In the genomic region with DNA sequence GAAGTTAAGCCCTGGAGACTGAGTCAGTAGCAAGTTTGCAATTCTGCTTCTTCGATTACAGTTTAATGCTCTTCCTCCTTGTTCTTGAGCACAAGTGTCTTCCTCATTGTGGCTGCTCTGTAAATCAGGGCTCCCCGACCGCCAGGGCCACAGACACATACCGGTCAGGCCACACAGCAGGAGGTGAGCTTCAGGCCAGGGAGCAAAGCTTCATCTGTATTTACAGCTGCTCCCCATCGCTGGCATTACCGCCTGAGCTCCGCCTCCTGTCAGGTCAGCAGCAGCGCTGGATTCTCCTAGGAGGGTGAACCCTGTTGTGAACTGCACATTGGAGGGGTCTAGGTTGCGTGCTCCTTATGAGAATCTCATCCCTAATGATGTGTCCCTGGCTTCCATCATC, we compare ENCODE assay signal across 13 cellular contexts. TPM values are rescaled to one million over a fixed set of nuclear protein-coding genes. Genes with fewer than 3 reads are reported as not detected.
A peak's percentile ranks its signal among the peaks of the same experiment; 100 is the strongest.
DNase-seq lines count a peak whose midpoint lies in the region; ATAC-seq and TF ChIP-seq lines count a peak whose summit lies in the region.
"Had no signal": no experiment of that assay in that cellular context is flagged by ENCODE, and none has a peak within 500 bp of the region (broad histone marks: within the 10 kb centered on the region; RNA-seq: fewer than 3 reads in every experiment).

No MANE protein-coding gene starts in this region.

- in situ Hi-C loops in brain microvascular endothelial cell (cut with HindIII; ENCODE audit: low pct_ligation_motif_present, low sequenced_read_pairs): no loop called here

- H3K27ac ChIP-seq in brain microvascular endothelial cell: no peak overlapping the region

- no peaks in the 10 kb centered on the region for H3K9me3 Mint-ChIP-seq in activated T-cell treated with anti-CD3 and anti-CD28 coated beads, Interleukin-2, amount 50 U/mL, for 24 hours

- no peak for DNase-seq in activated T-cell treated with anti-CD3 and anti-CD28 coated beads, Interleukin-2, amount 50 U/mL, for 24 hours
- DNase-seq in activated T-cell treated with anti-CD3 and anti-CD28 coated beads, Interleukin-2, amount 50 U/mL, for 48 hours: no peak
- DNase-seq in NCI-H510A treated with DMSO at 0.1 percent for 48 hours (lab: John Stamatoyannopoulos, UW): peak; percentile 28
- DNase-seq in brain microvascular endothelial cell: peak; percentile 13
- peak; percentile 59 for DNase-seq in posterior vena cava (ENCODE audit: low spot score)
- no peak for DNase-seq in left colon
- DNase-seq in anterior cingulate cortex (lab: John Stamatoyannopoulos, UW): no peak
- DNase-seq in OCI-M2 (lab: John Stamatoyannopoulos, UW; ENCODE audit: unreplicated experiment): no peak
- DNase-seq: activated CD4-positive, alpha-beta T cell treated with anti-CD3 and anti-CD28 coated beads for 4 hours; amniotic stem cell; mammary epithelial cell; NCI-H2029 treated with DMSO at 0.1 percent for 48 hours had no signal

- no peaks in the 10 kb centered on the region for H3K27me3 ChIP-seq in brain microvascular endothelial cell (replicated peaks)

- TF ChIP-seq CTCF in brain microvascular endothelial cell (IDR thresholded peaks at IDR 0.05; ENCODE audit: low read depth, low read length, missing control alignments): no peak

- peak overlapping the region; percentile 84 for H3K4me3 Mint-ChIP-seq in activated T-cell treated with anti-CD3 and anti-CD28 coated beads, Interleukin-2, amount 50 U/mL, for 24 hours

- peak overlapping the region; percentile 19 for H3K27ac Mint-ChIP-seq in activated T-cell treated with anti-CD3 and anti-CD28 coated beads, Interleukin-2, amount 50 U/mL, for 24 hours

- intact Hi-C loops in posterior vena cava (cut with DNase I) (no loop called here), left colon (cut with DNase I, micrococcal nuclease) (no loop called here)

- H3K36me3 ChIP-seq in brain microvascular endothelial cell (replicated peaks): no peaks in the 10 kb centered on the region
- H3K36me3 ChIP-seq: thoracic aorta had no signal

- no peak overlapping the region for H3K4me3 ChIP-seq in brain microvascular endothelial cell (ENCODE audit: low read depth, low read length)

- no peaks in the 10 kb centered on the region for H3K27me3 Mint-ChIP-seq in activated T-cell treated with anti-CD3 and anti-CD28 coated beads, Interleukin-2, amount 50 U/mL, for 24 hours

- no peak for ATAC-seq in left colon

- peaks cover 31% of the 10 kb centered on the region for H3K4me1 Mint-ChIP-seq in activated T-cell treated with anti-CD3 and anti-CD28 coated beads, Interleukin-2, amount 50 U/mL, for 24 hours (ENCODE audit: low read depth)

- H3K36me3 Mint-ChIP-seq in activated T-cell treated with anti-CD3 and anti-CD28 coated beads, Interleukin-2, amount 50 U/mL, for 24 hours (ENCODE audit: low read depth): peaks cover 26% of the 10 kb centered on the region

RNA-seq across cellular contexts. Expression of a gene that starts 1.7 kb away (rescaled TPM):
- total RNA-seq in posterior vena cava (10 to 100 TPM; 26.7 to 30.3 TPM), left colon (10 to 100 TPM; 63.6 to 69.4 TPM)

Comparison
In these comparisons a context has a peak if more than half of its experiments do, and no peak if none do; other contexts are left out.
1. DNase-seq: peak in NCI-H510A treated with DMSO at 0.1 percent for 48 hours (single experiment), brain microvascular endothelial cell (single experiment) and posterior vena cava (single experiment); none in activated T-cell treated with anti-CD3 and anti-CD28 coated beads, Interleukin-2, amount 50 U/mL, for 24 hours (single experiment), activated T-cell treated with anti-CD3 and anti-CD28 coated beads, Interleukin-2, amount 50 U/mL, for 48 hours (0 of 2), left colon (0 of 2), anterior cingulate cortex (0 of 58) and OCI-M2 (single experiment).